22 cellular contexts compared by ENCODE assay signal in the genomic region with DNA sequence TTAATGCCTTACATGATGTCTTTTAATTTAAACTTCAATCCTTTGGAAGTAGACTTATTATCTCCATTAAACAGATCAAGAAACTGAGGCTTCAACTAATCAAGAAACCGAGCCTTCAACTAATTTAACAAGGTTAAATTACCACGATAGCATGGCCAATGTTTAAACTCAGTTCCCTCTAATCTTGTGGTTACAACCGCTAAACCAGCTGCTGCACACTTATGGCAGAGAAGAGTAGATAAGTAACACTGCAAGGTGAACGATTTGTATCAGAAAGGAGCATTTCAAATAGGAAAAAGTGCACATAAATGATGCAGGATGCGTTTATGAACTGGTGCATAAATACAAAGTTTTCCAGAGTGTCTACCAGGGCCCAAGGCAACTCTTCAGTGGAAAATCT.
"Had no signal": no experiment of that assay in that cellular context is flagged by ENCODE, and none has a peak within 500 bp of the region (broad histone marks: within the 10 kb centered on the region; RNA-seq: fewer than 3 reads in every experiment).

No MANE protein-coding gene starts in this region.

- H3K9me3 ChIP-seq: left ventricle myocardium inferior, sigmoid colon, testis, tibial nerve, upper lobe of right lung, vagina had no signal

- H3K27ac ChIP-seq: foreskin keratinocyte, left ventricle myocardium inferior, sigmoid colon, skin epidermis, testis, tibial nerve, upper lobe of right lung, vagina had no signal

- FAIRE-seq: endothelial cell of umbilical vein, keratinocyte had no signal

- ATAC-seq: foreskin keratinocyte; left cardiac atrium; natural killer cell treated with Interleukin-12 subunit alpha and Interleukin-12 subunit beta and Interleukin-15 and Interleukin-18, amount 100 ng/mL, for 72 hours; stimulated activated naive B cell treated with anti-CD40 and anti-IgM and Interleukin-4, amounts not matched to agents 10 μg/mL and 1 μg/mL and 100 μg/mL, for 72 hours; stimulated activated naive CD8-positive, alpha-beta T cell treated with anti-CD3 and anti-CD28 coated beads, Interleukin-15, amount 100 ng/mL, for 72 hours; upper lobe of right lung had no signal

- H3K27me3 ChIP-seq: foreskin keratinocyte, sigmoid colon, testis, tibial nerve, upper lobe of right lung, vagina had no signal

- H3K4me3 ChIP-seq: left ventricle myocardium inferior, lung, sigmoid colon, skin epidermis, testis, tibial nerve, upper lobe of right lung, vagina had no signal

- H3K4me1 ChIP-seq: foreskin keratinocyte, sigmoid colon, testis, tibial nerve, upper lobe of right lung, vagina had no signal

- H3K36me3 ChIP-seq: left ventricle myocardium inferior, sigmoid colon, tibial nerve, upper lobe of right lung, vagina had no signal

- DNase-seq: dermis blood vessel endothelial cell; endodermal cell; foreskin keratinocyte; immature natural killer cell; left cardiac atrium; left ventricle myocardium inferior; mesenchymal stem cell; midbrain; sigmoid colon; stimulated activated CD4-positive, alpha-beta T cell treated with anti-CD3 and anti-CD28 coated beads, Interleukin-2, amount 100 ng/mL, for 24 hours; stimulated activated CD4-positive, alpha-beta T cell treated with anti-CD3 and anti-CD28 coated beads, Interleukin-4, amount 100 ng/mL, for 4 hours; stimulated activated naive B cell treated with anti-CD40 and anti-IgM and Interleukin-4, amounts not matched to agents 10 μg/mL and 1 μg/mL and 100 μg/mL, for 72 hours; stimulated activated naive CD8-positive, alpha-beta T cell treated with anti-CD3 and anti-CD28 coated beads, Interleukin-15, amount 100 ng/mL, for 72 hours; testis; upper lobe of right lung had no signal
